In genomic region chr22:36977947-36978660, GRCh38 we compare ENCODE assay signal across 8 cellular contexts. TPM values are rescaled to one million over a fixed set of nuclear protein-coding genes. Genes with fewer than 3 reads are reported as not detected.
DNase-seq lines count a peak whose midpoint lies in the region; ATAC-seq and TF ChIP-seq lines count a peak whose summit lies in the region.

No MANE protein-coding gene starts in this region.

- peak; percentile 88 for TF ChIP-seq CTCF in osteoblast (IDR thresholded peaks at IDR 0.05; ENCODE audit: extremely low read depth, low read depth, low read length)
- TF ChIP-seq CTCF in testis (IDR thresholded peaks at IDR 0.05): peak; percentile 79 to 93 (median 89)

- POLR2A ChIA-PET in CD4-positive, alpha-beta memory T cell (lab: Charles Lee; ENCODE audit: partially characterized antibody): interaction anchor here (0.6 to 2.8 kb wide), 12 partner anchors 14 to 449 kb away, joined by 3 to 19 read pairs (median 5); partner anchors contain the start of genes EIF3D, IFT27 and KCTD17

- peaks cover 0 to 4% of the 10 kb centered on the region in 2 donors for H3K36me3 Mint-ChIP-seq in CD4-positive, alpha-beta memory T cell
- H3K36me3 Mint-ChIP-seq in activated naive CD4-positive, alpha-beta T cell treated with anti-CD3 and anti-CD28 coated beads for 36 hours (ENCODE audit: low read depth): no peaks in the 10 kb centered on the region

- H3K27ac Mint-ChIP-seq in CD4-positive, alpha-beta memory T cell: peak overlapping the region; percentile 82 to 99 (median 96)
- peak overlapping the region; percentile 59 for H3K27ac Mint-ChIP-seq in activated naive CD4-positive, alpha-beta T cell treated with anti-CD3 and anti-CD28 coated beads for 36 hours

- H3K9me3 Mint-ChIP-seq in CD4-positive, alpha-beta memory T cell: no peaks in the 10 kb centered on the region
- no peaks in the 10 kb centered on the region for H3K9me3 Mint-ChIP-seq in activated naive CD4-positive, alpha-beta T cell treated with anti-CD3 and anti-CD28 coated beads for 36 hours

- peak overlapping the region; percentile 41 to 67 for H3K4me3 ChIP-seq in CD4-positive, alpha-beta memory T cell (ENCODE audit: low read length in 2 of 2)
- H3K4me3 ChIP-seq in osteoblast (ENCODE audit: insufficient read depth, low read length) (peak overlapping the region; percentile 68), testis (peak overlapping the region; percentile 17 to 42)

- intact Hi-C loops in CD4-positive, alpha-beta memory T cell (cut with micrococcal nuclease): loop anchor here (1.0 to 5.0 kb wide), 7 partner anchors 105 to 451 kb away; partner anchors contain the start of genes EIF3D and IFT27
- intact Hi-C loops in activated naive CD4-positive, alpha-beta T cell treated with anti-CD3 and anti-CD28 coated beads for 36 hours (cut with micrococcal nuclease): loop anchor here (1.0 to 5.0 kb wide), 6 partner anchors 106 to 435 kb away; partner anchors contain the start of gene IFT27
- intact Hi-C loops in testis (cut with DNase I; ENCODE audit: low total_unique reads): loop anchor here (10.0 kb wide), 1 partner anchor 103 kb away; no protein-coding TSS in a partner anchor

- CTCF ChIA-PET in CD4-positive, alpha-beta memory T cell (lab: Charles Lee; ENCODE audit: partially characterized antibody): interaction anchor here (0.6 to 5.6 kb wide), 32 partner anchors 11 to 467 kb away, joined by 3 to 112 read pairs (median 4); partner anchors contain the start of genes IFT27 and NCF4
- CTCF ChIA-PET in activated naive CD4-positive, alpha-beta T cell treated with anti-CD3 and anti-CD28 coated beads for 36 hours (lab: Charles Lee): interaction anchor here (0.6 to 4.1 kb wide), 28 partner anchors 8 to 435 kb away, joined by 3 to 21 read pairs (median 4); partner anchors contain the start of genes CSF2RB, IFT27 and NCF4

- peak overlapping the region; percentile 59 for H3K27ac ChIP-seq in CD4-positive, alpha-beta memory T cell (ENCODE audit: low read depth, low read length)
- H3K27ac ChIP-seq in osteoblast (ENCODE audit: low read depth, low read length) (peak overlapping the region; percentile 37), testis (no peak overlapping the region)

- peak overlapping the region; percentile 90 for H3K4me2 ChIP-seq in osteoblast (ENCODE audit: insufficient read depth, low read length)

- in situ Hi-C loops in SK-MEL-5 (cut with HindIII; ENCODE audit: low pct_unique_long_range_greater_than_20kb, low sequenced_read_pairs): no loop called here

- DNase-seq in CD4-positive, alpha-beta memory T cell: peak; percentile 86 to 89 (median 88)
- DNase-seq in NAMALWA (ENCODE audit: low spot score) (peak; percentile 92), SK-MEL-5 (ENCODE audit: low read depth, low spot score) (peak; percentile 90), glomerular visceral epithelial cell (ENCODE audit: extremely low spot score) (peak; percentile 79), osteoblast (ENCODE audit: insufficient read length, low spot score, missing footprints) (peak; percentile 96), testis (peak; percentile 95)
- DNase-seq in activated naive CD4-positive, alpha-beta T cell treated with anti-CD3 and anti-CD28 coated beads for 36 hours: peak; percentile 95

- peak overlapping the region; percentile 97 for H2AFZ ChIP-seq in osteoblast (ENCODE audit: low read length)

- peaks cover 4% of the 10 kb centered on the region for H3K4me1 ChIP-seq in CD4-positive, alpha-beta memory T cell (ENCODE audit: insufficient read depth, low read length)
- H3K4me1 ChIP-seq in osteoblast (ENCODE audit: insufficient read depth, low read length) (peaks cover 8% of the 10 kb centered on the region), testis (no peaks in the 10 kb centered on the region)

- H3K36me3 ChIP-seq in CD4-positive, alpha-beta memory T cell (ENCODE audit: insufficient read depth, low read length): no peaks in the 10 kb centered on the region
- H3K36me3 ChIP-seq in osteoblast (ENCODE audit: insufficient read depth, low read length) (no peaks in the 10 kb centered on the region), testis (ENCODE audit: low read depth, missing control alignments) (no peaks in the 10 kb centered on the region)

- 10 to 12% methylated on average over 18 of the region's 18 CpGs for WGBS in testis, 2 donors

- H3K27me3 Mint-ChIP-seq in CD4-positive, alpha-beta memory T cell: peaks cover 3 to 5% of the 10 kb centered on the region in 2 donors
- peaks cover 2% of the 10 kb centered on the region for H3K27me3 Mint-ChIP-seq in activated naive CD4-positive, alpha-beta T cell treated with anti-CD3 and anti-CD28 coated beads for 36 hours (ENCODE audit: low read depth)

- ATAC-seq in GM21825 (IDR thresholded peaks at IDR 0.05; ENCODE audit: unreplicated experiment): peak; percentile 78

- no peaks in the 10 kb centered on the region for H3K9me3 ChIP-seq in CD4-positive, alpha-beta memory T cell (ENCODE audit: control insufficient read depth in 1 of 2, low read length in 2 of 2)
- H3K9me3 ChIP-seq in osteoblast (ENCODE audit: low read depth, low read length): no peaks in the 10 kb centered on the region
- H3K9me3 ChIP-seq in testis: no peaks in the 10 kb centered on the region

- no peak for TF ChIP-seq POLR2A in testis (IDR thresholded peaks at IDR 0.05)

- peak overlapping the region; percentile 88 to 98 (median 96) for H3K4me3 Mint-ChIP-seq in CD4-positive, alpha-beta memory T cell
- peak overlapping the region; percentile 80 for H3K4me3 Mint-ChIP-seq in activated naive CD4-positive, alpha-beta T cell treated with anti-CD3 and anti-CD28 coated beads for 36 hours

- H4K20me1 ChIP-seq in osteoblast (ENCODE audit: insufficient read depth, low read length): no peaks in the 10 kb centered on the region

- peaks cover 3 to 14% (median 8%) of the 10 kb centered on the region in 4 donors for H3K4me1 Mint-ChIP-seq in CD4-positive, alpha-beta memory T cell
- H3K4me1 Mint-ChIP-seq in activated naive CD4-positive, alpha-beta T cell treated with anti-CD3 and anti-CD28 coated beads for 36 hours (ENCODE audit: low read depth): peaks cover 10% of the 10 kb centered on the region

- no peaks in the 10 kb centered on the region for H3K79me2 ChIP-seq in osteoblast (ENCODE audit: insufficient read depth, low read length)

- H3K27me3 ChIP-seq in CD4-positive, alpha-beta memory T cell (ENCODE audit: insufficient read depth, low read length): no peaks in the 10 kb centered on the region
- H3K27me3 ChIP-seq in osteoblast (ENCODE audit: insufficient read depth, low read length): peaks cover 8% of the 10 kb centered on the region
- H3K27me3 ChIP-seq in testis: no peaks in the 10 kb centered on the region

RNA-seq across cellular contexts. Expression of gene TST, which starts 41.1 kb away (rescaled TPM):
- under 1 TPM; 0.29 to 0.58 TPM for total RNA-seq in CD4-positive, alpha-beta memory T cell
- 1 to 10 TPM in 1 of 2 donors, under 1 TPM in 1; 0.34 to 1.4 TPM for polyA plus RNA-seq in CD4-positive, alpha-beta memory T cell
- 15.7 and 26.0 TPM in 2 replicates for total RNA-seq in SK-MEL-5 (2014; rRNA removed; shearing (Covaris generic))
- polyA plus RNA-seq in SK-MEL-5 (2015; cell fraction: cytosol; rRNA removed): 24.2 and 28.4 TPM in 2 replicates
- polyA plus RNA-seq in SK-MEL-5 (2015; cell fraction: nucleus; rRNA removed): 3.7 and 11.9 TPM in 2 replicates
- under 1 TPM; 0.38 to 0.44 TPM for total RNA-seq in activated naive CD4-positive, alpha-beta T cell treated with anti-CD3 and anti-CD28 coated beads for 36 hours
- 53.6 and 63.3 TPM in 2 replicates for total RNA-seq in osteoblast
- 10 to 100 TPM; 18.0 to 20.9 TPM for total RNA-seq in testis
- polyA plus RNA-seq in testis (ENCODE audit: insufficient read depth, low read depth, low replicate concordance): 18.2 TPM

RNA-seq across cellular contexts. Expression of gene MPST, which starts 41.4 kb away (rescaled TPM):
- total RNA-seq in CD4-positive, alpha-beta memory T cell: 1 to 10 TPM; 3.7 to 5.2 TPM
- 1 to 10 TPM; 6.1 to 7.4 TPM for polyA plus RNA-seq in CD4-positive, alpha-beta memory T cell
- 50.2 and 54.8 TPM in 2 replicates for total RNA-seq in SK-MEL-5 (2014; rRNA removed; shearing (Covaris generic))
- 65.5 and 71.3 TPM in 2 replicates for polyA plus RNA-seq in SK-MEL-5 (2015; cell fraction: cytosol; rRNA removed)
- polyA plus RNA-seq in SK-MEL-5 (2015; cell fraction: nucleus; rRNA removed): 46.6 and 63.5 TPM in 2 replicates
- total RNA-seq in activated naive CD4-positive, alpha-beta T cell treated with anti-CD3 and anti-CD28 coated beads for 36 hours: 1 to 10 TPM; 2.8 to 2.9 TPM
- total RNA-seq in osteoblast: 82.5 and 91.6 TPM in 2 replicates
- total RNA-seq in testis: 100 to 1,000 TPM in 1 of 2 donors, 10 to 100 TPM in 1; 99.6 to 114 TPM
- 64.1 TPM for polyA plus RNA-seq in testis (ENCODE audit: insufficient read depth, low read depth, low replicate concordance)

Comparison
In these comparisons a context has a peak if more than half of its experiments do, and no peak if none do; other contexts are left out.
1. H3K27ac ChIP-seq: peak in CD4-positive, alpha-beta memory T cell (single experiment) and osteoblast (single experiment); none in testis (0 of 2).
2. RNA of gene TST, which starts 41.1 kb away (total RNA-seq): 53.6 to 63.3 TPM in osteoblast, 15.7 to 26.0 TPM in SK-MEL-5 and 18.0 to 20.9 TPM in testis; 0.29 to 0.58 TPM in CD4-positive, alpha-beta memory T cell and 0.38 to 0.44 TPM in activated naive CD4-positive, alpha-beta T cell treated with anti-CD3 and anti-CD28 coated beads for 36 hours; every median in the first group is over 10 times any median in the second.
3. Peak in every context shown above with its lines, with median percentiles within 50 percentile points of each other: DNase-seq and H3K4me3 ChIP-seq.